Comparison of ENCODE assay signal across 11 cellular contexts in genomic region chr1:18373882-18374493, GRCh38.
DNase-seq lines count a peak whose midpoint lies in the region; ATAC-seq and TF ChIP-seq lines count a peak whose summit lies in the region.
"Had no signal": no experiment of that assay in that cellular context is flagged by ENCODE, and none has a peak within 500 bp of the region (broad histone marks: within the 10 kb centered on the region; RNA-seq: fewer than 3 reads in every experiment).

No MANE protein-coding gene starts in this region.

- no peak overlapping the region for H3K9ac ChIP-seq in mesendoderm (ENCODE audit: low read length)

- H3K27ac Mint-ChIP-seq in activated CD4-positive, alpha-beta T cell treated with anti-CD3 and anti-CD28 coated beads for 36 hours, result no peak overlapping the region
- no peak overlapping the region for H3K27ac Mint-ChIP-seq in activated T-helper 1 cell treated with anti-CD3 and anti-CD28 coated beads, Interleukin-12 subunit alpha, Interleukin-12 subunit beta, Interleukin-2, Interleukin-4 antibody, amounts not matched to agents 30 ng/mL and 10 ng/mL and 1 ng/mL, durations not matched to agents 14 hours and 24 hours and 36 hours
- no peak overlapping the region for H3K27ac Mint-ChIP-seq in activated naive CD4-positive, alpha-beta T cell treated with anti-CD3 and anti-CD28 coated beads, Interleukin-2, amount 10 ng/mL, durations not matched to agents 7 days and 5 days

- H3K4ac ChIP-seq in mesendoderm (ENCODE audit: low read depth, low read length), result no peak overlapping the region

- no peak overlapping the region for H4K5ac ChIP-seq in mesendoderm (ENCODE audit: low read length)

- H3K4me3 ChIP-seq in HEK293 (ENCODE audit: low read depth, low read length) (no peak overlapping the region), mesendoderm (ENCODE audit: low read length) (no peak overlapping the region)

- peaks cover 2% of the 10 kb centered on the region for H3K9me3 Mint-ChIP-seq in activated CD4-positive, alpha-beta T cell treated with anti-CD3 and anti-CD28 coated beads for 36 hours (ENCODE audit: low read depth)
- H3K9me3 Mint-ChIP-seq in activated T-helper 1 cell treated with anti-CD3 and anti-CD28 coated beads, Interleukin-12 subunit alpha, Interleukin-12 subunit beta, Interleukin-2, Interleukin-4 antibody, amounts not matched to agents 30 ng/mL and 10 ng/mL and 1 ng/mL, durations not matched to agents 14 hours and 24 hours and 36 hours, result no peaks in the 10 kb centered on the region
- peaks cover 3% of the 10 kb centered on the region for H3K9me3 Mint-ChIP-seq in activated naive CD4-positive, alpha-beta T cell treated with anti-CD3 and anti-CD28 coated beads, Interleukin-2, amount 10 ng/mL, durations not matched to agents 7 days and 5 days

- H3K4me1 ChIP-seq in HEK293 (ENCODE audit: control insufficient read depth, insufficient read depth, low read length) (no peaks in the 10 kb centered on the region), mesendoderm (ENCODE audit: control insufficient read depth, low read depth, low read length) (no peaks in the 10 kb centered on the region)

- no peak overlapping the region for H4K8ac ChIP-seq in mesendoderm (ENCODE audit: low read depth, low read length)

- no peak overlapping the region for H3K4me2 ChIP-seq in mesendoderm (ENCODE audit: low read length)

- intact Hi-C loops in activated CD4-positive, alpha-beta T cell treated with anti-CD3 and anti-CD28 coated beads for 36 hours (cut with DNase I, micrococcal nuclease), result no loop called here
- intact Hi-C loops in activated T-helper 1 cell treated with anti-CD3 and anti-CD28 coated beads, Interleukin-12 subunit alpha, Interleukin-12 subunit beta, Interleukin-2, Interleukin-4 antibody, amounts not matched to agents 30 ng/mL and 10 ng/mL and 1 ng/mL, durations not matched to agents 14 hours and 24 hours and 36 hours (cut with micrococcal nuclease), result no loop called here

- no peaks in the 10 kb centered on the region for H3K36me3 Mint-ChIP-seq in activated CD4-positive, alpha-beta T cell treated with anti-CD3 and anti-CD28 coated beads for 36 hours (ENCODE audit: low read depth)
- H3K36me3 Mint-ChIP-seq in activated T-helper 1 cell treated with anti-CD3 and anti-CD28 coated beads, Interleukin-12 subunit alpha, Interleukin-12 subunit beta, Interleukin-2, Interleukin-4 antibody, amounts not matched to agents 30 ng/mL and 10 ng/mL and 1 ng/mL, durations not matched to agents 14 hours and 24 hours and 36 hours (ENCODE audit: low read depth), result no peaks in the 10 kb centered on the region
- H3K36me3 Mint-ChIP-seq in activated naive CD4-positive, alpha-beta T cell treated with anti-CD3 and anti-CD28 coated beads, Interleukin-2, amount 10 ng/mL, durations not matched to agents 7 days and 5 days, result no peaks in the 10 kb centered on the region

- no peaks in the 10 kb centered on the region for H3K9me3 ChIP-seq in HEK293 (ENCODE audit: control insufficient read depth, insufficient read depth, low read depth, low read length)

- no peaks in the 10 kb centered on the region for H3K79me1 ChIP-seq in mesendoderm (ENCODE audit: low read length)

- no peak overlapping the region for H3K23ac ChIP-seq in mesendoderm (ENCODE audit: low read length)

- POLR2A ChIA-PET in activated CD4-positive, alpha-beta T cell treated with anti-CD3 and anti-CD28 coated beads for 36 hours (lab: Charles Lee), result no interaction called here
- POLR2A ChIA-PET in HEK293 (lab: Yijun Ruan, JAX), result no interaction called here

- H2BK15ac ChIP-seq in mesendoderm (replicated peaks; ENCODE audit: low read depth), result no peak overlapping the region

- no peak overlapping the region for H2AK5ac ChIP-seq in mesendoderm (ENCODE audit: low read length)

- peak; percentile 30; the same call in 1 of the 2 replicates for TF ChIP-seq CTCF in HEK293 (tag by site-specific recombination; IDR thresholded peaks at IDR 0.05)

- H2BK120ac ChIP-seq in mesendoderm (ENCODE audit: low read depth, low read length), result no peak overlapping the region

- no CpG with 5 or more reads among the region's 14 CpGs for WGBS in mesendoderm (ENCODE audit: extremely low coverage, insufficient coverage, low lambda C conversion rate)

- DNase-seq in activated CD4-positive, alpha-beta T cell treated with anti-CD3 and anti-CD28 coated beads for 36 hours, result peak; percentile 43
- no peak for DNase-seq in activated CD4-positive, alpha-beta T cell treated with anti-CD3 and anti-CD28 coated beads, Interleukin-2, amount 50 U/mL, for 4 hours
- DNase-seq in UCSD-AML1 (lab: John Stamatoyannopoulos, UW; ENCODE audit: unreplicated experiment), result peak; percentile 24
- peak; percentile 75 for DNase-seq in mesendoderm
- DNase-seq in activated T-helper 1 cell treated with anti-CD3 and anti-CD28 coated beads, Interleukin-12 subunit alpha, Interleukin-12 subunit beta, Interleukin-2, Interleukin-4 antibody, amounts not matched to agents 30 ng/mL and 10 ng/mL and 1 ng/mL, durations not matched to agents 14 hours and 24 hours and 36 hours (ENCODE audit: low spot score), result no peak
- DNase-seq in NCI-H510A (lab: John Stamatoyannopoulos, UW), result no peak
- DNase-seq in activated naive CD4-positive, alpha-beta T cell treated with anti-CD3 and anti-CD28 coated beads, Interleukin-2, amount 10 ng/mL, durations not matched to agents 7 days and 5 days, result no peak
- DNase-seq: activated effector memory CD4-positive, alpha-beta T cell treated with Interleukin-2 at 50 U/mL for 16 hours; NCI-H1048; SW 1271 had no signal

- H3K27ac ChIP-seq in HEK293 (ENCODE audit: extremely low read depth, low read depth, low read length) (no peak overlapping the region), mesendoderm (ENCODE audit: low read depth, low read length) (no peak overlapping the region)

- H2BK5ac ChIP-seq in mesendoderm (ENCODE audit: low read length), result no peak overlapping the region

- no peak overlapping the region for H3K4me3 Mint-ChIP-seq in activated CD4-positive, alpha-beta T cell treated with anti-CD3 and anti-CD28 coated beads for 36 hours
- H3K4me3 Mint-ChIP-seq in activated T-helper 1 cell treated with anti-CD3 and anti-CD28 coated beads, Interleukin-12 subunit alpha, Interleukin-12 subunit beta, Interleukin-2, Interleukin-4 antibody, amounts not matched to agents 30 ng/mL and 10 ng/mL and 1 ng/mL, durations not matched to agents 14 hours and 24 hours and 36 hours, result no peak overlapping the region
- H3K4me3 Mint-ChIP-seq in activated naive CD4-positive, alpha-beta T cell treated with anti-CD3 and anti-CD28 coated beads, Interleukin-2, amount 10 ng/mL, durations not matched to agents 7 days and 5 days, result no peak overlapping the region

- no peak overlapping the region for H3K18ac ChIP-seq in mesendoderm (ENCODE audit: low read length)

- H3K4me1 Mint-ChIP-seq in activated CD4-positive, alpha-beta T cell treated with anti-CD3 and anti-CD28 coated beads for 36 hours, result no peaks in the 10 kb centered on the region
- no peaks in the 10 kb centered on the region for H3K4me1 Mint-ChIP-seq in activated T-helper 1 cell treated with anti-CD3 and anti-CD28 coated beads, Interleukin-12 subunit alpha, Interleukin-12 subunit beta, Interleukin-2, Interleukin-4 antibody, amounts not matched to agents 30 ng/mL and 10 ng/mL and 1 ng/mL, durations not matched to agents 14 hours and 24 hours and 36 hours (ENCODE audit: low read depth)
- no peaks in the 10 kb centered on the region for H3K4me1 Mint-ChIP-seq in activated naive CD4-positive, alpha-beta T cell treated with anti-CD3 and anti-CD28 coated beads, Interleukin-2, amount 10 ng/mL, durations not matched to agents 7 days and 5 days

- H3K36me3 ChIP-seq in HEK293 (ENCODE audit: control insufficient read depth in 2 of 2, insufficient read depth in 1 of 2, low read length in 2 of 2) (no peaks in the 10 kb centered on the region), mesendoderm (ENCODE audit: control insufficient read depth, insufficient read depth, low read length) (no peaks in the 10 kb centered on the region)

- H3K27me3 ChIP-seq in mesendoderm (ENCODE audit: insufficient read depth, low read length, poor library complexity), result no peaks in the 10 kb centered on the region

- CTCF ChIA-PET in activated CD4-positive, alpha-beta T cell treated with anti-CD3 and anti-CD28 coated beads for 36 hours (lab: Charles Lee), result no interaction called here
- CTCF ChIA-PET in HEK293 (lab: Yijun Ruan, JAX), result interaction anchor here (0.6 to 1.6 kb wide), 9 partner anchors 8 to 1317 kb away, joined by 3 to 7 read pairs (median 4); no protein-coding TSS in a partner anchor
- CTCF ChIA-PET in activated naive CD4-positive, alpha-beta T cell treated with anti-CD3 and anti-CD28 coated beads, Interleukin-2, amount 10 ng/mL, durations not matched to agents 7 days and 5 days (lab: Charles Lee), result no interaction called here

- peaks cover 20% of the 10 kb centered on the region for H3K27me3 Mint-ChIP-seq in activated CD4-positive, alpha-beta T cell treated with anti-CD3 and anti-CD28 coated beads for 36 hours
- H3K27me3 Mint-ChIP-seq in activated T-helper 1 cell treated with anti-CD3 and anti-CD28 coated beads, Interleukin-12 subunit alpha, Interleukin-12 subunit beta, Interleukin-2, Interleukin-4 antibody, amounts not matched to agents 30 ng/mL and 10 ng/mL and 1 ng/mL, durations not matched to agents 14 hours and 24 hours and 36 hours (ENCODE audit: insufficient read depth), result no peaks in the 10 kb centered on the region
- H3K27me3 Mint-ChIP-seq in activated naive CD4-positive, alpha-beta T cell treated with anti-CD3 and anti-CD28 coated beads, Interleukin-2, amount 10 ng/mL, durations not matched to agents 7 days and 5 days, result no peaks in the 10 kb centered on the region

- no peak overlapping the region for H3K56ac ChIP-seq in mesendoderm (ENCODE audit: low read length)

- H3K79me2 ChIP-seq in mesendoderm (ENCODE audit: control insufficient read depth, insufficient read depth, low read length), result no peaks in the 10 kb centered on the region

- no peak for ATAC-seq in activated CD4-positive, alpha-beta T cell treated with anti-CD3 and anti-CD28 coated beads for 36 hours

TF ChIP-seq in HEK293, 187 proteins besides CTCF, POLR2A, EP300 and RAD21 (continues in another document):
- TF ChIP-seq ZEB2 (tag by site-specific recombination; IDR thresholded peaks at IDR 0.05), result no peak
- no peak for TF ChIP-seq PRDM1 (tag by site-specific recombination; IDR thresholded peaks at IDR 0.05)
- TF ChIP-seq ZNF37A (tag by site-specific recombination; IDR thresholded peaks at IDR 0.05), result no peak
- TF ChIP-seq ZFP3 (tag by site-specific recombination; IDR thresholded peaks at IDR 0.05; ENCODE audit: low read depth), result no peak
- no peak for TF ChIP-seq ZNF521 (tag by site-specific recombination; IDR thresholded peaks at IDR 0.05)

Comparison
In these comparisons a context has a peak if more than half of its experiments do, and no peak if none do; other contexts are left out.
1. DNase-seq: peak in activated CD4-positive, alpha-beta T cell treated with anti-CD3 and anti-CD28 coated beads for 36 hours (single experiment), UCSD-AML1 (single experiment) and mesendoderm (single experiment); none in activated CD4-positive, alpha-beta T cell treated with anti-CD3 and anti-CD28 coated beads, Interleukin-2, amount 50 U/mL, for 4 hours (0 of 2), activated T-helper 1 cell treated with anti-CD3 and anti-CD28 coated beads, Interleukin-12 subunit alpha, Interleukin-12 subunit beta, Interleukin-2, Interleukin-4 antibody, amounts not matched to agents 30 ng/mL and 10 ng/mL and 1 ng/mL, durations not matched to agents 14 hours and 24 hours and 36 hours (single experiment), NCI-H510A (single experiment) and activated naive CD4-positive, alpha-beta T cell treated with anti-CD3 and anti-CD28 coated beads, Interleukin-2, amount 10 ng/mL, durations not matched to agents 7 days and 5 days (single experiment).